Comparison of ENCODE assay signal across 22 cellular contexts in genomic region chr18:48019557-48019956, GRCh38.
"Had no signal": no experiment of that assay in that cellular context is flagged by ENCODE, and none has a peak within 500 bp of the region (broad histone marks: within the 10 kb centered on the region; RNA-seq: fewer than 3 reads in every experiment).

No MANE protein-coding gene starts in this region.

- H3K4me3 ChIP-seq: dorsolateral prefrontal cortex, heart right ventricle, lower lobe of right lung, thoracic aorta, upper lobe of left lung had no signal

- DNase-seq: activated B cell treated with CpG ODN at 0.5 μM for 24 hours; activated CD4-positive, alpha-beta T cell treated with anti-CD3 and anti-CD28 coated beads for 36 hours; activated CD4-positive, alpha-beta T cell treated with anti-CD3 and anti-CD28 coated beads, Interleukin-2, amount 50 U/mL, for 4 hours; activated T-cell treated with anti-CD3 and anti-CD28 coated beads for 4 hours; caudate nucleus; effector memory CD8-positive, alpha-beta T cell; heart right ventricle; left colon; lower lobe of right lung; mesendoderm; naive B cell; small intestine; stimulated activated CD4-positive, alpha-beta T cell treated with anti-CD3 and anti-CD28 coated beads, Interleukin-2, amount 100 ng/mL, for 24 hours had no signal

- ATAC-seq: activated naive CD4-positive, alpha-beta T cell treated with anti-CD3 and anti-CD28 coated beads, Interleukin-2, amount 50 U/mL, for 72 hours; effector memory CD8-positive, alpha-beta T cell; heart right ventricle; left colon; lower lobe of right lung; sciatic nerve had no signal

- H3K4me1 Mint-ChIP-seq: activated B cell treated with CpG ODN at 0.5 μM for 24 hours; stimulated activated memory B cell treated with anti-CD40 and anti-IgM and Interleukin-4, amounts not matched to agents 10 μg/mL and 1 μg/mL and 100 μg/mL, for 72 hours had no signal

- H3K27ac Mint-ChIP-seq: activated B cell treated with CpG ODN at 0.5 μM for 24 hours; activated CD4-positive, alpha-beta T cell treated with anti-CD3 and anti-CD28 coated beads for 36 hours; activated naive CD4-positive, alpha-beta T cell treated with anti-CD3 and anti-CD28 coated beads, Interleukin-2, amount 50 U/mL, for 72 hours; effector memory CD8-positive, alpha-beta T cell; naive B cell; stimulated activated memory B cell treated with anti-CD40 and anti-IgM and Interleukin-4, amounts not matched to agents 10 μg/mL and 1 μg/mL and 100 μg/mL, for 72 hours; T-helper 1 cell treated with Interleukin-12 subunit alpha and Interleukin-12 subunit beta and Interleukin-4 antibody, amounts not matched to agents 30 μg/mL and 1 μg/mL, for 36 hours had no signal

- H3K4me3 Mint-ChIP-seq: activated B cell treated with CpG ODN at 0.5 μM for 24 hours; activated CD4-positive, alpha-beta T cell treated with anti-CD3 and anti-CD28 coated beads for 36 hours; brain; effector memory CD8-positive, alpha-beta T cell; naive B cell; neural crest cell; stimulated activated memory B cell treated with anti-CD40 and anti-IgM and Interleukin-4, amounts not matched to agents 10 μg/mL and 1 μg/mL and 100 μg/mL, for 72 hours; T-helper 1 cell treated with Interleukin-12 subunit alpha and Interleukin-12 subunit beta and Interleukin-4 antibody, amounts not matched to agents 30 μg/mL and 1 μg/mL, for 36 hours had no signal

- H3K9me3 Mint-ChIP-seq: effector memory CD8-positive, alpha-beta T cell; neural crest cell; T-helper 1 cell treated with Interleukin-12 subunit alpha and Interleukin-12 subunit beta and Interleukin-4 antibody, amounts not matched to agents 30 μg/mL and 1 μg/mL, for 36 hours had no signal

- H3K27ac ChIP-seq: dorsolateral prefrontal cortex, heart right ventricle, lower lobe of right lung, thoracic aorta, upper lobe of left lung had no signal

- H3K36me3 Mint-ChIP-seq: activated naive CD4-positive, alpha-beta T cell treated with anti-CD3 and anti-CD28 coated beads, Interleukin-2, amount 50 U/mL, for 72 hours; brain had no signal
